9 cellular contexts compared by ENCODE assay signal in genomic region chr9:110148868-110149267, GRCh38. TPM values are rescaled to one million over a fixed set of nuclear protein-coding genes. Genes with fewer than 3 reads are reported as not detected.
DNase-seq lines count a peak whose midpoint lies in the region; ATAC-seq and TF ChIP-seq lines count a peak whose summit lies in the region.
"Had no signal": no experiment of that assay in that cellular context is flagged by ENCODE, and none has a peak within 500 bp of the region (broad histone marks: within the 10 kb centered on the region; RNA-seq: fewer than 3 reads in every experiment).

No MANE protein-coding gene starts in this region.

- peak overlapping the region in 3 of 4 donors; percentile 42 to 56 (median 48) for H3K27ac ChIP-seq in gastroesophageal sphincter

- peaks cover 64% of the 10 kb centered on the region for H3K36me3 Mint-ChIP-seq in activated B cell treated with CpG ODN at 0.5 μM for 24 hours (ENCODE audit: low read depth)

- no peaks in the 10 kb centered on the region for H3K9me3 ChIP-seq in gastroesophageal sphincter

- H3K27me3 ChIP-seq in gastroesophageal sphincter, result no peaks in the 10 kb centered on the region

- H3K27me3 Mint-ChIP-seq in activated B cell treated with CpG ODN at 0.5 μM for 24 hours, result no peaks in the 10 kb centered on the region

- peaks cover 0 to 80% (median 17%) of the 10 kb centered on the region in 3 donors for H3K4me1 ChIP-seq in gastroesophageal sphincter

- H3K4me1 Mint-ChIP-seq in activated B cell treated with CpG ODN at 0.5 μM for 24 hours, result peaks cover 98% of the 10 kb centered on the region

- POLR2A ChIA-PET in activated B cell treated with CpG ODN at 0.5 μM for 24 hours (lab: Charles Lee), result interaction anchor here (0.7 to 3.7 kb wide), 12 partner anchors 20 to 241 kb away, joined by 3 to 15 read pairs (median 6); no protein-coding TSS in a partner anchor

- CTCF ChIA-PET in activated B cell treated with CpG ODN at 0.5 μM for 24 hours (lab: Charles Lee), result interaction anchor here (0.5 to 8.2 kb wide), 7 partner anchors 8 to 244 kb away, joined by 3 to 140 read pairs (median 3); no protein-coding TSS in a partner anchor

- H3K4me3 ChIP-seq in gastroesophageal sphincter, result peak overlapping the region in 1 of 2 donors; percentile 17

- no peak for TF ChIP-seq POLR2A in gastroesophageal sphincter (IDR thresholded peaks at IDR 0.05)

- intact Hi-C loops in activated B cell treated with CpG ODN at 0.5 μM for 24 hours (cut with micrococcal nuclease), result loop anchor here (5.0 kb wide), 2 partner anchors 37 to 108 kb away; partner anchors contain the start of gene TXN

- no peaks in the 10 kb centered on the region for H3K36me3 ChIP-seq in gastroesophageal sphincter

- peak; percentile 0 for ATAC-seq in GM19395 (IDR thresholded peaks at IDR 0.05; ENCODE audit: unreplicated experiment)
- no peak for ATAC-seq in activated B cell treated with CpG ODN at 0.5 μM for 24 hours (ENCODE audit: low read depth)
- no peak for ATAC-seq in gastroesophageal sphincter
- no peak for ATAC-seq in SK-N-SH treated with all-trans-retinoic acid at 6 μM for 48 hours
- ATAC-seq: HepG2 had no signal

- DNase-seq in activated B cell treated with CpG ODN at 0.5 μM for 24 hours (no peak), stromal cell of bone marrow (ENCODE audit: low read depth) (peak; percentile 59), NOMO-1 treated with dmso at 0.1 percent for 144 hours (lab: John Stamatoyannopoulos, UW; ENCODE audit: unreplicated experiment) (no peak)
- DNase-seq in stimulated activated naive CD4-positive, alpha-beta T cell treated with Interleukin-2 at 50 U/mL for 16 hours (lab: John Stamatoyannopoulos, UW), result no peak

- H3K27ac Mint-ChIP-seq in activated B cell treated with CpG ODN at 0.5 μM for 24 hours, result peak overlapping the region; percentile 92

- no peak for TF ChIP-seq EP300 in gastroesophageal sphincter (IDR thresholded peaks at IDR 0.05)

- TF ChIP-seq CTCF in activated B cell treated with CpG ODN at 0.5 μM for 24 hours (IDR thresholded peaks at IDR 0.05), result no peak
- TF ChIP-seq CTCF in gastroesophageal sphincter (IDR thresholded peaks at IDR 0.05), result no peak

- 54% methylated on average over 4 of the region's 4 CpGs; no CpG with 5 or more reads in 1 of the 2 donors for WGBS in gastroesophageal sphincter (ENCODE audit: low coverage in 1 of 2), 2 donors

- peaks cover 4% of the 10 kb centered on the region for H3K9me3 Mint-ChIP-seq in activated B cell treated with CpG ODN at 0.5 μM for 24 hours

- H3K4me3 Mint-ChIP-seq in activated B cell treated with CpG ODN at 0.5 μM for 24 hours, result peak overlapping the region; percentile 88

TF ChIP-seq in SK-N-SH treated with all-trans-retinoic acid at 6 μM for 48 hours, 23 proteins besides CTCF, POLR2A, EP300 and RAD21:
- TF ChIP-seq GLIS3 (CRISPR knock-in tag; IDR thresholded peaks at IDR 0.05), result no peak
- no peak for TF ChIP-seq ZFP3 (CRISPR knock-in tag; IDR thresholded peaks at IDR 0.05)
- no peak for TF ChIP-seq ARNTL (CRISPR knock-in tag; IDR thresholded peaks at IDR 0.05; ENCODE audit: borderline replicate concordance, low read depth)
- no peak for TF ChIP-seq ESRRG (CRISPR knock-in tag; IDR thresholded peaks at IDR 0.05)
- no peak for TF ChIP-seq CSDC2 (CRISPR knock-in tag; IDR thresholded peaks at IDR 0.05)
- no peak for TF ChIP-seq ZNF565 (CRISPR knock-in tag; conservative IDR thresholded peaks at IDR 0.05; ENCODE audit: low read depth)
- TF ChIP-seq RARB (CRISPR knock-in tag; IDR thresholded peaks at IDR 0.05), result no peak
- no peak for TF ChIP-seq ZNF8 (CRISPR knock-in tag; IDR thresholded peaks at IDR 0.05)
- TF ChIP-seq POU6F1 (CRISPR knock-in tag; IDR thresholded peaks at IDR 0.05; ENCODE audit: borderline replicate concordance, low read depth), result no peak

RNA-seq across cellular contexts. Expression of gene C9orf152, which starts 59.1 kb away (rescaled TPM):
- total RNA-seq in activated B cell treated with CpG ODN at 0.5 μM for 24 hours (not detected in 2 replicates), gastroesophageal sphincter (under 1 TPM in 1 of 4 donors, not detected in 3; 0.17 TPM)
- total RNA-seq: dermis microvascular lymphatic vessel endothelial cell had no signal
